In genomic region chr10:30436200-30436599, GRCh38 we compare ENCODE assay signal across 8 cellular contexts. TPM values are rescaled to one million over a fixed set of nuclear protein-coding genes. Genes with fewer than 3 reads are reported as not detected.
DNase-seq lines count a peak whose midpoint lies in the region; ATAC-seq and TF ChIP-seq lines count a peak whose summit lies in the region.

No MANE protein-coding gene starts in this region.

- H3K4me3 Mint-ChIP-seq in activated CD8-positive, alpha-beta T cell treated with anti-CD3 and anti-CD28 coated beads, Interleukin-2, amount 10 ng/mL, durations not matched to agents 7 days and 5 days = peak overlapping the region; percentile 92

- POLR2A ChIA-PET in activated CD8-positive, alpha-beta T cell treated with anti-CD3 and anti-CD28 coated beads, Interleukin-2, amount 10 ng/mL, durations not matched to agents 7 days and 5 days (lab: Charles Lee) = interaction anchor here (0.8 to 3.6 kb wide), 7 partner anchors 9 to 97 kb away, joined by 3 to 30 read pairs (median 4); no protein-coding TSS in a partner anchor

- peak overlapping the region; percentile 85 for H3K27ac Mint-ChIP-seq in activated CD8-positive, alpha-beta T cell treated with anti-CD3 and anti-CD28 coated beads, Interleukin-2, amount 10 ng/mL, durations not matched to agents 7 days and 5 days

- H3K4me3 ChIP-seq in AG10803 (ENCODE audit: low read length) (peak overlapping the region; percentile 86), H7 (ENCODE audit: insufficient read depth, low read depth, low read length) (peak overlapping the region; percentile 9; the same call in 1 of the 2 replicates), skeletal muscle cell (ENCODE audit: low read depth, low read length) (peak overlapping the region; percentile 0)

- DNase-seq in AG10803 (ENCODE audit: low read depth) = peak; percentile 83
- DNase-seq in H7 = peak; percentile 66
- DNase-seq in activated CD8-positive, alpha-beta T cell treated with anti-CD3 and anti-CD28 coated beads, Interleukin-2, amount 10 ng/mL, durations not matched to agents 7 days and 5 days = no peak
- peak; percentile 63 for DNase-seq in hepatic stellate cell (ENCODE audit: low spot score)
- no peak for DNase-seq in skeletal muscle cell (ENCODE audit: low read depth)
- no peak for DNase-seq in GM10266 (ENCODE audit: extremely low spot score)

- no peaks in the 10 kb centered on the region for H3K27me3 Mint-ChIP-seq in activated CD8-positive, alpha-beta T cell treated with anti-CD3 and anti-CD28 coated beads, Interleukin-2, amount 10 ng/mL, durations not matched to agents 7 days and 5 days (ENCODE audit: low read depth)

- H3K36me3 ChIP-seq in H7 (replicated peaks; ENCODE audit: control insufficient read depth, insufficient read depth, low read length) = no peaks in the 10 kb centered on the region

- peaks cover 64% of the 10 kb centered on the region for H3K4me1 Mint-ChIP-seq in activated CD8-positive, alpha-beta T cell treated with anti-CD3 and anti-CD28 coated beads, Interleukin-2, amount 10 ng/mL, durations not matched to agents 7 days and 5 days (ENCODE audit: low read depth)

- no peak for TF ChIP-seq CTCF in AG10803 (conservative IDR thresholded peaks at IDR 0.05; ENCODE audit: low read length)
- no peak for TF ChIP-seq CTCF in GM10266 (IDR thresholded peaks at IDR 0.05; ENCODE audit: control insufficient read depth, insufficient read depth, low read depth, missing control alignments)

- peaks cover 8% of the 10 kb centered on the region; the same call in 1 of the 2 replicates for H3K27me3 ChIP-seq in H7 (ENCODE audit: control insufficient read depth, insufficient read depth, low read length)

- H3K36me3 Mint-ChIP-seq in activated CD8-positive, alpha-beta T cell treated with anti-CD3 and anti-CD28 coated beads, Interleukin-2, amount 10 ng/mL, durations not matched to agents 7 days and 5 days (ENCODE audit: low read depth) = peaks cover 55% of the 10 kb centered on the region

- H3K9me3 Mint-ChIP-seq in activated CD8-positive, alpha-beta T cell treated with anti-CD3 and anti-CD28 coated beads, Interleukin-2, amount 10 ng/mL, durations not matched to agents 7 days and 5 days (ENCODE audit: insufficient read depth) = no peaks in the 10 kb centered on the region

- CTCF ChIA-PET in activated CD8-positive, alpha-beta T cell treated with anti-CD3 and anti-CD28 coated beads, Interleukin-2, amount 10 ng/mL, durations not matched to agents 7 days and 5 days (lab: Charles Lee) = interaction anchor here (1.2 to 3.2 kb wide), 4 partner anchors 23 to 204 kb away, joined by 3 to 19 read pairs (median 5); no protein-coding TSS in a partner anchor

- ATAC-seq in activated CD8-positive, alpha-beta T cell treated with anti-CD3 and anti-CD28 coated beads, Interleukin-2, amount 10 ng/mL, durations not matched to agents 7 days and 5 days = no peak
- ATAC-seq in HG03139 (IDR thresholded peaks at IDR 0.05; ENCODE audit: unreplicated experiment) (no peak), GM18502 (IDR thresholded peaks at IDR 0.05; ENCODE audit: poor library complexity, unreplicated experiment) (no peak)

RNA-seq across cellular contexts. Expression of gene MAP3K8, which starts 2.2 kb away (rescaled TPM):
- total RNA-seq in H7 (2014; rRNA removed; shearing (Covaris generic)) = 10.5 and 12.9 TPM in 2 replicates
- total RNA-seq in activated CD8-positive, alpha-beta T cell treated with anti-CD3 and anti-CD28 coated beads, Interleukin-2, amount 10 ng/mL, durations not matched to agents 7 days and 5 days = 10 to 100 TPM; 26.0 to 27.7 TPM

Comparison
In these comparisons a context has a peak if more than half of its experiments do, and no peak if none do; other contexts are left out.
1. DNase-seq: peak in AG10803 (single experiment), H7 (single experiment) and hepatic stellate cell (single experiment); none in activated CD8-positive, alpha-beta T cell treated with anti-CD3 and anti-CD28 coated beads, Interleukin-2, amount 10 ng/mL, durations not matched to agents 7 days and 5 days (single experiment), skeletal muscle cell (single experiment) and GM10266 (single experiment).
2. H3K4me3 ChIP-seq: peak in every context shown above with its lines; median percentile 86 in AG10803; 9 in H7; 0 in skeletal muscle cell.